In genomic region chr10:97499561-97500296, GRCh38 we compare ENCODE assay signal across 8 cellular contexts. TPM values are rescaled to one million over a fixed set of nuclear protein-coding genes. Genes with fewer than 3 reads are reported as not detected.
A peak's percentile ranks its signal among the peaks of the same experiment; 100 is the strongest.
DNase-seq lines count a peak whose midpoint lies in the region; ATAC-seq lines count a peak whose summit lies in the region.

No MANE protein-coding gene starts in this region.

- H3K4me1 Mint-ChIP-seq in activated naive CD4-positive, alpha-beta T cell treated with anti-CD3 and anti-CD28 coated beads, Interleukin-2, amount 50 U/mL, for 24 hours: peaks cover 44% of the 10 kb centered on the region
- H3K4me1 Mint-ChIP-seq in naive B cell: peaks cover 19 to 41% (median 39%) of the 10 kb centered on the region in 3 donors

- H3K36me3 Mint-ChIP-seq in activated naive CD4-positive, alpha-beta T cell treated with anti-CD3 and anti-CD28 coated beads, Interleukin-2, amount 50 U/mL, for 24 hours: no peaks in the 10 kb centered on the region
- H3K36me3 Mint-ChIP-seq in naive B cell: peaks cover 0 to 3% of the 10 kb centered on the region in 2 donors

- no peak for ATAC-seq in naive B cell (ENCODE audit: low read depth in 2 of 2)
- no peak for ATAC-seq in HG02623 (IDR thresholded peaks at IDR 0.05; ENCODE audit: unreplicated experiment)
- no peak for ATAC-seq in HG03460 (IDR thresholded peaks at IDR 0.05; ENCODE audit: unreplicated experiment)

- H3K9me3 Mint-ChIP-seq in activated naive CD4-positive, alpha-beta T cell treated with anti-CD3 and anti-CD28 coated beads, Interleukin-2, amount 50 U/mL, for 24 hours: no peaks in the 10 kb centered on the region
- H3K9me3 Mint-ChIP-seq in naive B cell: peaks cover 0 to 2% (median 0%) of the 10 kb centered on the region in 7 donors

- no peak overlapping the region for H3K27ac Mint-ChIP-seq in activated naive CD4-positive, alpha-beta T cell treated with anti-CD3 and anti-CD28 coated beads, Interleukin-2, amount 50 U/mL, for 24 hours
- peak overlapping the region in 3 of 6 donors; percentile 38 to 74 (median 69) for H3K27ac Mint-ChIP-seq in naive B cell

- no peak for DNase-seq in activated naive CD4-positive, alpha-beta T cell treated with Interleukin-2 at 50 U/mL for 16 hours
- DNase-seq in T1000 (lab: John Stamatoyannopoulos, UW): peak; percentile 51
- peak; percentile 84 for DNase-seq in fibroblast of gingiva (ENCODE audit: low read depth)
- no peak for DNase-seq in naive B cell
- DNase-seq in germinal center (ENCODE audit: low spot score): no peak

- H3K27me3 Mint-ChIP-seq in activated naive CD4-positive, alpha-beta T cell treated with anti-CD3 and anti-CD28 coated beads, Interleukin-2, amount 50 U/mL, for 24 hours: peaks cover 8% of the 10 kb centered on the region
- peaks cover 0 to 25% (median 20%) of the 10 kb centered on the region in 3 donors for H3K27me3 Mint-ChIP-seq in naive B cell

- H3K4me3 Mint-ChIP-seq in activated naive CD4-positive, alpha-beta T cell treated with anti-CD3 and anti-CD28 coated beads, Interleukin-2, amount 50 U/mL, for 24 hours: peak overlapping the region; percentile 42
- H3K4me3 Mint-ChIP-seq in naive B cell: peak overlapping the region; percentile 80 to 99 (median 85)

RNA-seq across cellular contexts. Expression of gene UBTD1, which starts 1.0 kb away (rescaled TPM):
- polyA plus RNA-seq in naive B cell (ENCODE audit: low read depth in 6 of 6): 1 to 10 TPM in 3 of 6 donors, under 1 TPM in 2, not detected in 1; 0.60 to 1.2 (median 1.0) TPM

RNA-seq across cellular contexts. Expression of gene MMS19, which starts 1.5 kb away (rescaled TPM):
- polyA plus RNA-seq in naive B cell (ENCODE audit: low read depth in 6 of 6): 10 to 100 TPM; 22.5 to 44.3 (median 26.6) TPM

RNA-seq across cellular contexts. Expression of gene ZDHHC16, which starts 53.8 kb away (rescaled TPM):
- polyA plus RNA-seq in naive B cell (ENCODE audit: low read depth in 6 of 6): 10 to 100 TPM; 23.2 to 57.2 (median 29.5) TPM

RNA-seq across cellular contexts. Expression of gene EXOSC1, which starts 53.9 kb away (rescaled TPM):
- 10 to 100 TPM; 47.3 to 72.0 (median 65.8) TPM for polyA plus RNA-seq in naive B cell (ENCODE audit: low read depth in 6 of 6)

Comparison
In these comparisons a context has a peak if more than half of its experiments do, and no peak if none do; other contexts are left out.
1. DNase-seq: peak in T1000 (single experiment) and fibroblast of gingiva (single experiment); none in activated naive CD4-positive, alpha-beta T cell treated with Interleukin-2 at 50 U/mL for 16 hours (single experiment), naive B cell (single experiment) and germinal center (single experiment).